1 cellular context compared by ENCODE assay signal in genomic region chr3:4494807-4495200, GRCh38.
TF ChIP-seq lines count a peak whose summit lies in the region.

No MANE protein-coding gene starts in this region.

TF ChIP-seq in SK-N-SH, 30 proteins besides CTCF, POLR2A, EP300 and RAD21 (continued from another document):
- TF ChIP-seq, protein P1, sequence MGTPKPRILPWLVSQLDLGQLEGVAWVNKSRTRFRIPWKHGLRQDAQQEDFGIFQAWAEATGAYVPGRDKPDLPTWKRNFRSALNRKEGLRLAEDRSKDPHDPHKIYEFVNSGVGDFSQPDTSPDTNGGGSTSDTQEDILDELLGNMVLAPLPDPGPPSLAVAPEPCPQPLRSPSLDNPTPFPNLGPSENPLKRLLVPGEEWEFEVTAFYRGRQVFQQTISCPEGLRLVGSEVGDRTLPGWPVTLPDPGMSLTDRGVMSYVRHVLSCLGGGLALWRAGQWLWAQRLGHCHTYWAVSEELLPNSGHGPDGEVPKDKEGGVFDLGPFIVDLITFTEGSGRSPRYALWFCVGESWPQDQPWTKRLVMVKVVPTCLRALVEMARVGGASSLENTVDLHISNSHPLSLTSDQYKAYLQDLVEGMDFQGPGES (IDR thresholded peaks at IDR 0.05; ENCODE audit: low read depth, low read length), result no peak
- TF ChIP-seq MXI1 (IDR thresholded peaks at IDR 0.05; ENCODE audit: low read depth, low read length) (no peak), JUND (IDR thresholded peaks at IDR 0.05) (no peak), PBX3 (IDR thresholded peaks at IDR 0.05) (no peak), RFX5 (IDR thresholded peaks at IDR 0.05; ENCODE audit: low read length) (no peak), TCF12 (IDR thresholded peaks at IDR 0.05) (no peak), SMC3 (IDR thresholded peaks at IDR 0.05; ENCODE audit: low read depth, low read length) (no peak), FOSL2 (IDR thresholded peaks at IDR 0.05; ENCODE audit: borderline replicate concordance, low read depth) (no peak), TEAD4 (IDR thresholded peaks at IDR 0.05; ENCODE audit: borderline replicate concordance, insufficient read depth) (no peak), ZBTB33 (IDR thresholded peaks at IDR 0.05; ENCODE audit: borderline replicate concordance, low read depth) (no peak)
- TF ChIP-seq, protein P2, sequence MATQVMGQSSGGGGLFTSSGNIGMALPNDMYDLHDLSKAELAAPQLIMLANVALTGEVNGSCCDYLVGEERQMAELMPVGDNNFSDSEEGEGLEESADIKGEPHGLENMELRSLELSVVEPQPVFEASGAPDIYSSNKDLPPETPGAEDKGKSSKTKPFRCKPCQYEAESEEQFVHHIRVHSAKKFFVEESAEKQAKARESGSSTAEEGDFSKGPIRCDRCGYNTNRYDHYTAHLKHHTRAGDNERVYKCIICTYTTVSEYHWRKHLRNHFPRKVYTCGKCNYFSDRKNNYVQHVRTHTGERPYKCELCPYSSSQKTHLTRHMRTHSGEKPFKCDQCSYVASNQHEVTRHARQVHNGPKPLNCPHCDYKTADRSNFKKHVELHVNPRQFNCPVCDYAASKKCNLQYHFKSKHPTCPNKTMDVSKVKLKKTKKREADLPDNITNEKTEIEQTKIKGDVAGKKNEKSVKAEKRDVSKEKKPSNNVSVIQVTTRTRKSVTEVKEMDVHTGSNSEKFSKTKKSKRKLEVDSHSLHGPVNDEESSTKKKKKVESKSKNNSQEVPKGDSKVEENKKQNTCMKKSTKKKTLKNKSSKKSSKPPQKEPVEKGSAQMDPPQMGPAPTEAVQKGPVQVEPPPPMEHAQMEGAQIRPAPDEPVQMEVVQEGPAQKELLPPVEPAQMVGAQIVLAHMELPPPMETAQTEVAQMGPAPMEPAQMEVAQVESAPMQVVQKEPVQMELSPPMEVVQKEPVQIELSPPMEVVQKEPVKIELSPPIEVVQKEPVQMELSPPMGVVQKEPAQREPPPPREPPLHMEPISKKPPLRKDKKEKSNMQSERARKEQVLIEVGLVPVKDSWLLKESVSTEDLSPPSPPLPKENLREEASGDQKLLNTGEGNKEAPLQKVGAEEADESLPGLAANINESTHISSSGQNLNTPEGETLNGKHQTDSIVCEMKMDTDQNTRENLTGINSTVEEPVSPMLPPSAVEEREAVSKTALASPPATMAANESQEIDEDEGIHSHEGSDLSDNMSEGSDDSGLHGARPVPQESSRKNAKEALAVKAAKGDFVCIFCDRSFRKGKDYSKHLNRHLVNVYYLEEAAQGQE (IDR thresholded peaks at IDR 0.05; ENCODE audit: low read depth, low read length), result no peak
- TF ChIP-seq, protein P3, sequence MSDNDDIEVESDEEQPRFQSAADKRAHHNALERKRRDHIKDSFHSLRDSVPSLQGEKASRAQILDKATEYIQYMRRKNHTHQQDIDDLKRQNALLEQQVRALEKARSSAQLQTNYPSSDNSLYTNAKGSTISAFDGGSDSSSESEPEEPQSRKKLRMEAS (IDR thresholded peaks at IDR 0.05; ENCODE audit: low read depth), result no peak
